In genomic region chr13:35923347-35923746, GRCh38 we compare ENCODE assay signal across 15 cellular contexts.
A peak's percentile ranks its signal among the peaks of the same experiment; 100 is the strongest.
DNase-seq lines count a peak whose midpoint lies in the region; ATAC-seq and TF ChIP-seq lines count a peak whose summit lies in the region.
"Had no signal": no experiment of that assay in that cellular context is flagged by ENCODE, and none has a peak within 500 bp of the region (broad histone marks: within the 10 kb centered on the region; RNA-seq: fewer than 3 reads in every experiment).

No MANE protein-coding gene starts in this region.

- H3K4me1 ChIP-seq in breast epithelium = no peaks in the 10 kb centered on the region
- peaks cover 39% of the 10 kb centered on the region for H3K4me1 ChIP-seq in skeletal muscle satellite cell (ENCODE audit: control insufficient read depth, insufficient read depth, low read length)
- H3K4me1 ChIP-seq: ascending aorta had no signal

- intact Hi-C loops in MCF 10A (cut with micrococcal nuclease) (no loop called here), breast epithelium (cut with DNase I; ENCODE audit: low total_unique reads) (no loop called here)
- intact Hi-C loops in activated CD4-positive, alpha-beta T cell treated with anti-CD3 and anti-CD28 coated beads, Interleukin-2, amount 10 ng/mL, durations not matched to agents 24 days and 14 days (cut with micrococcal nuclease) = no loop called here

- peaks cover 5% of the 10 kb centered on the region for H3K36me3 Mint-ChIP-seq in MCF 10A (ENCODE audit: insufficient read depth, unreplicated experiment)
- H3K36me3 Mint-ChIP-seq in activated CD4-positive, alpha-beta T cell treated with anti-CD3 and anti-CD28 coated beads, Interleukin-2, amount 10 ng/mL, durations not matched to agents 24 days and 14 days (ENCODE audit: low read depth) = no peaks in the 10 kb centered on the region

- no TSS peak for BruUV-seq in MCF 10A (replicated peaks; lab: Mats Ljungman, UMichigan)

- peaks cover 17% of the 10 kb centered on the region for H3K4me1 Mint-ChIP-seq in MCF 10A (ENCODE audit: insufficient read depth, unreplicated experiment)
- H3K4me1 Mint-ChIP-seq in activated CD4-positive, alpha-beta T cell treated with anti-CD3 and anti-CD28 coated beads, Interleukin-2, amount 10 ng/mL, durations not matched to agents 24 days and 14 days = no peaks in the 10 kb centered on the region

- H3K4me2 ChIP-seq in skeletal muscle satellite cell (ENCODE audit: low read length) = peak overlapping the region; percentile 38

- H3K4me3 Mint-ChIP-seq in MCF 10A (ENCODE audit: unreplicated experiment) = no peak overlapping the region
- H3K4me3 Mint-ChIP-seq in activated CD4-positive, alpha-beta T cell treated with anti-CD3 and anti-CD28 coated beads, Interleukin-2, amount 10 ng/mL, durations not matched to agents 24 days and 14 days = no peak overlapping the region

- POLR2A ChIA-PET in MCF 10A (lab: Yijun Ruan, JAX) = no interaction called here

- no peak for TF ChIP-seq CTCF in MCF 10A (IDR thresholded peaks at IDR 0.05; ENCODE audit: unreplicated experiment)
- no peak for TF ChIP-seq CTCF in breast epithelium (IDR thresholded peaks at IDR 0.05)
- TF ChIP-seq CTCF in foreskin fibroblast (IDR thresholded peaks at IDR 0.05; ENCODE audit: low read depth, low read length) = no peak

- H3K9ac ChIP-seq in skeletal muscle satellite cell (ENCODE audit: low read depth, low read length) = peak overlapping the region; percentile 13

- no peaks in the 10 kb centered on the region for H3K27me3 Mint-ChIP-seq in MCF 10A (ENCODE audit: insufficient read depth, unreplicated experiment)
- H3K27me3 Mint-ChIP-seq in activated CD4-positive, alpha-beta T cell treated with anti-CD3 and anti-CD28 coated beads, Interleukin-2, amount 10 ng/mL, durations not matched to agents 24 days and 14 days = no peaks in the 10 kb centered on the region

- peak; percentile 45 for DNase-seq in MCF 10A (ENCODE audit: unreplicated experiment)
- DNase-seq in breast epithelium (ENCODE audit: low spot score in 2 of 2) = no peak
- peak; percentile 20 for DNase-seq in T1000 (lab: John Stamatoyannopoulos, UW)
- peak; percentile 35 to 77 for DNase-seq in foreskin fibroblast
- DNase-seq in activated CD4-positive, alpha-beta T cell treated with anti-CD3 and anti-CD28 coated beads, Interleukin-2, amount 10 ng/mL, durations not matched to agents 24 days and 14 days = no peak
- DNase-seq in NCI-H1105 (lab: John Stamatoyannopoulos, UW) = no peak
- DNase-seq: activated T-cell treated with anti-CD3 and anti-CD28 coated beads for 4 hours; DND-41; left colon; stimulated activated CD4-positive, alpha-beta T cell treated with anti-CD3 and anti-CD28 coated beads, Interleukin-2, amount 100 ng/mL, for 48 hours had no signal

- CTCF ChIA-PET in MCF 10A (lab: Yijun Ruan, JAX) = interaction anchor here (0.6 to 0.7 kb wide), 2 partner anchors 26 to 464 kb away, joined by 5 read pairs; no protein-coding TSS in a partner anchor

- no peak overlapping the region for H3K27ac ChIP-seq in breast epithelium
- H3K27ac ChIP-seq: ascending aorta had no signal

- H3K9me3 ChIP-seq in breast epithelium (no peaks in the 10 kb centered on the region), skeletal muscle satellite cell (replicated peaks; ENCODE audit: low read length) (no peaks in the 10 kb centered on the region)
- H3K9me3 ChIP-seq: ascending aorta had no signal

- no peak for TF ChIP-seq POLR2A in breast epithelium (IDR thresholded peaks at IDR 0.05)

- H3K27ac Mint-ChIP-seq in MCF 10A (ENCODE audit: low read depth, unreplicated experiment) = no peak overlapping the region
- H3K27ac Mint-ChIP-seq in activated CD4-positive, alpha-beta T cell treated with anti-CD3 and anti-CD28 coated beads, Interleukin-2, amount 10 ng/mL, durations not matched to agents 24 days and 14 days = no peak overlapping the region

- H3K4me3 ChIP-seq in breast epithelium = no peak overlapping the region
- H3K4me3 ChIP-seq in foreskin fibroblast (ENCODE audit: low read depth in 1 of 2, low read length in 2 of 2) = no peak overlapping the region
- H3K4me3 ChIP-seq in skeletal muscle satellite cell (ENCODE audit: low read length) = no peak overlapping the region
- H3K4me3 ChIP-seq: ascending aorta, K562 had no signal

- ATAC-seq in GM19351 (IDR thresholded peaks at IDR 0.05; ENCODE audit: unreplicated experiment) = no peak
- ATAC-seq: K562, left colon, Panc1 had no signal

- H3K27me3 ChIP-seq in breast epithelium (no peaks in the 10 kb centered on the region), skeletal muscle satellite cell (ENCODE audit: control insufficient read depth, insufficient read depth, low read length) (no peaks in the 10 kb centered on the region)
- H3K27me3 ChIP-seq: ascending aorta had no signal

- no peaks in the 10 kb centered on the region for H3K9me3 Mint-ChIP-seq in MCF 10A (ENCODE audit: unreplicated experiment)
- no peaks in the 10 kb centered on the region for H3K9me3 Mint-ChIP-seq in activated CD4-positive, alpha-beta T cell treated with anti-CD3 and anti-CD28 coated beads, Interleukin-2, amount 10 ng/mL, durations not matched to agents 24 days and 14 days

- H3K36me3 ChIP-seq in breast epithelium (no peaks in the 10 kb centered on the region), skeletal muscle satellite cell (ENCODE audit: insufficient read depth, low read length) (no peaks in the 10 kb centered on the region)
- H3K36me3 ChIP-seq: ascending aorta had no signal

Comparison
In these comparisons a context has a peak if more than half of its experiments do, and no peak if none do; other contexts are left out.
1. DNase-seq: peak in MCF 10A (single experiment), T1000 (single experiment) and foreskin fibroblast (2 of 2); none in breast epithelium (0 of 2), activated CD4-positive, alpha-beta T cell treated with anti-CD3 and anti-CD28 coated beads, Interleukin-2, amount 10 ng/mL, durations not matched to agents 24 days and 14 days (single experiment) and NCI-H1105 (single experiment).